In the genomic region with DNA sequence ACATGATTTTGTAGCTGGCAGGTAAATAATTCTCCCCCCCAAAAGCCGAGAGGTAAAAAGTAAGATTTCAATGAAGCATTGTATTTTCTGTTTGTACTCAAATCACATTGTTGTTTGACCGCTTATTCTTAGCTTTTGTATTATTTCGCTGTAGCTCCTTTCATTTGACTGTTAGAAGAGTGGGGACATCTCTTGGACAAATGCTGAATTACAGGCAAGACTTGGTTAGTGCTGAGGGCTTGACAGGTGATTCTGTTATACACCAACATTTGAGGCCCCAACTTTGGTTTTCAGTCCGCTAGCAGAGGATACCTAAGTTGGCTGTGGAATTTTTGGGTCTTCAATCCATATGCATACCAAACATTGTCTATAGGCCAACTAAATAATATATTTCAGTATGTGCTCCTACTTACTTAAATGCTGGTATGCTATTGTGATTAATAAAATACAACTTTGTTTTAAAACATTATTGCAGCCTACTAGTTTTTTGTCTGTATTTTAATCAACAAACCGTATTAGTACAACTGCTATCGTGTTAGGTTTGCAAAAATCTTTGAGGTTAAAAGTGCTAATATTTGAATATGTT, we compare ENCODE assay signal across 8 cellular contexts.
DNase-seq lines count a peak whose midpoint lies in the region; ATAC-seq and TF ChIP-seq lines count a peak whose summit lies in the region.

No MANE protein-coding gene starts in this region.

- no peaks in the 10 kb centered on the region for H3K9me3 ChIP-seq in A673 (ENCODE audit: low read depth, low read length, poor library complexity, severe bottlenecking)

- H3K27me3 Mint-ChIP-seq in nephron (ENCODE audit: low read depth): peaks cover 3% of the 10 kb centered on the region

- TF ChIP-seq CTCF in A673 (conservative IDR thresholded peaks at IDR 0.05; ENCODE audit: low read depth, low read length): peak; percentile 84
- TF ChIP-seq CTCF in epithelial cell of esophagus (IDR thresholded peaks at IDR 0.05; ENCODE audit: insufficient read depth, low read depth, low read length, missing control alignments): peak; percentile 73
- TF ChIP-seq CTCF in nephron (IDR thresholded peaks at IDR 0.05; ENCODE audit: unreplicated experiment in 3 of 3): peak; percentile 67 to 79 (median 67)

- CTCF ChIA-PET in A673 (lab: Charles Lee): interaction anchor here (0.5 to 1.3 kb wide), 19 partner anchors 10 to 520 kb away, joined by 3 to 10 read pairs (median 4); a partner anchor contains a TSS

- H3K27ac ChIP-seq in A673 (ENCODE audit: low read depth, low read length, poor library complexity, severe bottlenecking): no peak overlapping the region

- peaks cover 2% of the 10 kb centered on the region for H3K4me1 Mint-ChIP-seq in nephron

- no peak overlapping the region for H3K4me3 Mint-ChIP-seq in nephron

- no TSS peak for BruUV-seq in A673 (replicated peaks; lab: Mats Ljungman, UMichigan)

- no peak for ATAC-seq in HG02642 (IDR thresholded peaks at IDR 0.05; ENCODE audit: poor library complexity, unreplicated experiment)
- ATAC-seq in HG03045 (IDR thresholded peaks at IDR 0.05; ENCODE audit: unreplicated experiment): no peak

- POLR2A ChIA-PET in A673 (lab: Charles Lee; ENCODE audit: low non-redundant PET): interaction anchor here (0.6 kb wide), 1 partner anchor 518 kb away, joined by 6 read pairs; no protein-coding TSS in a partner anchor

- H3K27me3 ChIP-seq in A673 (replicated peaks; ENCODE audit: insufficient read depth, low read depth, low read length, poor library complexity): no peaks in the 10 kb centered on the region

- no peaks in the 10 kb centered on the region for H3K36me3 ChIP-seq in A673 (ENCODE audit: insufficient read depth, low read length, poor library complexity, severe bottlenecking)

- peak overlapping the region in 1 of 3 experiments; percentile 55 for H3K27ac Mint-ChIP-seq in nephron

- H3K36me3 Mint-ChIP-seq in nephron (ENCODE audit: low read depth): no peaks in the 10 kb centered on the region

- H3K4me3 ChIP-seq in A673 (ENCODE audit: low read depth, low read length, poor library complexity, severe bottlenecking): no peak overlapping the region
- no peak overlapping the region for H3K4me3 ChIP-seq in epithelial cell of esophagus (ENCODE audit: low read length)

- no peaks in the 10 kb centered on the region for H3K4me1 ChIP-seq in A673 (ENCODE audit: insufficient read depth, low read length, poor library complexity, severe bottlenecking)

- in situ Hi-C loops in G401 (cut with HindIII; ENCODE audit: low sequenced_read_pairs): no loop called here

- no peaks in the 10 kb centered on the region for H3K9me3 Mint-ChIP-seq in nephron

- DNase-seq in A673 (ENCODE audit: low spot score): peak; percentile 79
- DNase-seq in G401 (ENCODE audit: low spot score): peak; percentile 87
- DNase-seq in NCI-H1105 treated with DMSO at 0.1 percent for 48 hours (lab: John Stamatoyannopoulos, UW): peak; percentile 64
- DNase-seq in SW 1271 (lab: John Stamatoyannopoulos, UW): peak; percentile 46 to 72
- DNase-seq in epithelial cell of esophagus (ENCODE audit: low read depth): peak; percentile 64

- intact Hi-C loops in A673 (cut with micrococcal nuclease; ENCODE audit: unreplicated experiment): loop anchor here (5.0 to 10.0 kb wide), 3 partner anchors 106 to 278 kb away; no protein-coding TSS in a partner anchor
